In the genomic region with DNA sequence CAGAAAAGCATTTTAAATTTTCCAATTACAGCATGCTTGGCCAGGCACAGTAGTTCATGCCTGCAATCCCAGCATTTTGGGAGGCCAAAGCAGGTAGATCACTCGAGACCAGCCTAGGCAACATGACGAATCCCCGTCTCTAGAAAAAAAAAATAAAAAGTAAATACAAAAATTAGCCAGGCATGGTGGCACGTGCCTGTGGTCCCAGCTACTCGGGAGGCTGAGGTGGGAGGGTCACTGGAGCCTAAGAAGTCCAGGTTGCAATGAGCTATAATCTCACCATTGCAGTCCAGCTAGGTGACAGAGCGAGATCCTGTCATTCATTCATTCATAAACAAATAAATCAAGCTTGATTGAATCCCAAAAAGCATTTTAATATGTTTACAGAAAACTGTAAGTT, we compare ENCODE assay signal across 1 cellular context.
TF ChIP-seq lines count a peak whose summit lies in the region.

No MANE protein-coding gene starts in this region.

TF ChIP-seq in endothelial cell of umbilical vein, 7 proteins besides CTCF, POLR2A, EP300 and RAD21 (continued from another document):
- TF ChIP-seq, protein P1, sequence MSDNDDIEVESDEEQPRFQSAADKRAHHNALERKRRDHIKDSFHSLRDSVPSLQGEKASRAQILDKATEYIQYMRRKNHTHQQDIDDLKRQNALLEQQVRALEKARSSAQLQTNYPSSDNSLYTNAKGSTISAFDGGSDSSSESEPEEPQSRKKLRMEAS (IDR thresholded peaks at IDR 0.05; ENCODE audit: insufficient read depth, insufficient read length), result no peak
- TF ChIP-seq JUN (IDR thresholded peaks at IDR 0.05; ENCODE audit: borderline replicate concordance, insufficient read depth, insufficient read length, low read depth) (no peak), POLR2AphosphoS5 (IDR thresholded peaks at IDR 0.05; ENCODE audit: insufficient read depth, low read depth, low read length) (no peak), GATA2 (IDR thresholded peaks at IDR 0.05; ENCODE audit: insufficient read depth, insufficient read length, low read depth, low read length) (no peak), EZH2 (IDR thresholded peaks at IDR 0.05; ENCODE audit: borderline replicate concordance, low read depth, low read length, severe bottlenecking) (no peak)
